ENCODE assay signal across 1 cellular context in genomic region chr1:26686795-26687194, GRCh38.
TF ChIP-seq lines count a peak whose summit lies in the region.

No MANE protein-coding gene starts in this region.

TF ChIP-seq in K562, 482 proteins besides CTCF, POLR2A, EP300 and RAD21 (continued from another document and continues in another):
- peak; percentile 25; the same call in 1 of the 2 replicates for TF ChIP-seq JUND (IDR thresholded peaks at IDR 0.05; ENCODE audit: borderline replicate concordance, low read depth, low read length)
- peak; percentile 19; the same call in 1 of the 3 replicates for TF ChIP-seq JUND (tag; IDR thresholded peaks at IDR 0.05; ENCODE audit: borderline replicate concordance, low read depth, low read length)
- TF ChIP-seq, protein P1, sequence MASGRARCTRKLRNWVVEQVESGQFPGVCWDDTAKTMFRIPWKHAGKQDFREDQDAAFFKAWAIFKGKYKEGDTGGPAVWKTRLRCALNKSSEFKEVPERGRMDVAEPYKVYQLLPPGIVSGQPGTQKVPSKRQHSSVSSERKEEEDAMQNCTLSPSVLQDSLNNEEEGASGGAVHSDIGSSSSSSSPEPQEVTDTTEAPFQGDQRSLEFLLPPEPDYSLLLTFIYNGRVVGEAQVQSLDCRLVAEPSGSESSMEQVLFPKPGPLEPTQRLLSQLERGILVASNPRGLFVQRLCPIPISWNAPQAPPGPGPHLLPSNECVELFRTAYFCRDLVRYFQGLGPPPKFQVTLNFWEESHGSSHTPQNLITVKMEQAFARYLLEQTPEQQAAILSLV (tag; IDR thresholded peaks at IDR 0.05): no peak
- no peak for TF ChIP-seq FIP1L1 (IDR thresholded peaks at IDR 0.05; ENCODE audit: low read depth, low read length, poor library complexity, severe bottlenecking)
- TF ChIP-seq, protein P2, sequence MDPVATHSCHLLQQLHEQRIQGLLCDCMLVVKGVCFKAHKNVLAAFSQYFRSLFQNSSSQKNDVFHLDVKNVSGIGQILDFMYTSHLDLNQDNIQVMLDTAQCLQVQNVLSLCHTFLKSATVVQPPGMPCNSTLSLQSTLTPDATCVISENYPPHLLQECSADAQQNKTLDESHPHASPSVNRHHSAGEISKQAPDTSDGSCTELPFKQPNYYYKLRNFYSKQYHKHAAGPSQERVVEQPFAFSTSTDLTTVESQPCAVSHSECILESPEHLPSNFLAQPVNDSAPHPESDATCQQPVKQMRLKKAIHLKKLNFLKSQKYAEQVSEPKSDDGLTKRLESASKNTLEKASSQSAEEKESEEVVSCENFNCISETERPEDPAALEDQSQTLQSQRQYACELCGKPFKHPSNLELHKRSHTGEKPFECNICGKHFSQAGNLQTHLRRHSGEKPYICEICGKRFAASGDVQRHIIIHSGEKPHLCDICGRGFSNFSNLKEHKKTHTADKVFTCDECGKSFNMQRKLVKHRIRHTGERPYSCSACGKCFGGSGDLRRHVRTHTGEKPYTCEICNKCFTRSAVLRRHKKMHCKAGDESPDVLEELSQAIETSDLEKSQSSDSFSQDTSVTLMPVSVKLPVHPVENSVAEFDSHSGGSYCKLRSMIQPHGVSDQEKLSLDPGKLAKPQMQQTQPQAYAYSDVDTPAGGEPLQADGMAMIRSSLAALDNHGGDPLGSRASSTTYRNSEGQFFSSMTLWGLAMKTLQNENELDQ (CRISPR knock-in tag; IDR thresholded peaks at IDR 0.05; ENCODE audit: borderline replicate concordance): no peak
- TF ChIP-seq U2AF1 (optimal IDR thresholded peaks at IDR 0.05; ENCODE audit: low read depth, low read length): no peak
- TF ChIP-seq ZNF717 (CRISPR knock-in tag; IDR thresholded peaks at IDR 0.05): no peak
- no peak for TF ChIP-seq SIN3B (IDR thresholded peaks at IDR 0.05; ENCODE audit: low read depth)
- peak; percentile 70; the same call in 1 of the 2 replicates for TF ChIP-seq NFATC3 (IDR thresholded peaks at IDR 0.05)
- no peak for TF ChIP-seq FOXK1 (CRISPR knock-in tag; IDR thresholded peaks at IDR 0.05; ENCODE audit: borderline replicate concordance)
- 0 out of 2 replicates have a peak, but pooled peaks have one; percentile 46 for TF ChIP-seq NCOA6 (IDR thresholded peaks at IDR 0.05)
- no peak for TF ChIP-seq CCAR2 (IDR thresholded peaks at IDR 0.05; ENCODE audit: low read depth, low read length)
- TF ChIP-seq SRSF7 (optimal IDR thresholded peaks at IDR 0.05; ENCODE audit: low read depth, low read length): no peak
- TF ChIP-seq, protein P3, sequence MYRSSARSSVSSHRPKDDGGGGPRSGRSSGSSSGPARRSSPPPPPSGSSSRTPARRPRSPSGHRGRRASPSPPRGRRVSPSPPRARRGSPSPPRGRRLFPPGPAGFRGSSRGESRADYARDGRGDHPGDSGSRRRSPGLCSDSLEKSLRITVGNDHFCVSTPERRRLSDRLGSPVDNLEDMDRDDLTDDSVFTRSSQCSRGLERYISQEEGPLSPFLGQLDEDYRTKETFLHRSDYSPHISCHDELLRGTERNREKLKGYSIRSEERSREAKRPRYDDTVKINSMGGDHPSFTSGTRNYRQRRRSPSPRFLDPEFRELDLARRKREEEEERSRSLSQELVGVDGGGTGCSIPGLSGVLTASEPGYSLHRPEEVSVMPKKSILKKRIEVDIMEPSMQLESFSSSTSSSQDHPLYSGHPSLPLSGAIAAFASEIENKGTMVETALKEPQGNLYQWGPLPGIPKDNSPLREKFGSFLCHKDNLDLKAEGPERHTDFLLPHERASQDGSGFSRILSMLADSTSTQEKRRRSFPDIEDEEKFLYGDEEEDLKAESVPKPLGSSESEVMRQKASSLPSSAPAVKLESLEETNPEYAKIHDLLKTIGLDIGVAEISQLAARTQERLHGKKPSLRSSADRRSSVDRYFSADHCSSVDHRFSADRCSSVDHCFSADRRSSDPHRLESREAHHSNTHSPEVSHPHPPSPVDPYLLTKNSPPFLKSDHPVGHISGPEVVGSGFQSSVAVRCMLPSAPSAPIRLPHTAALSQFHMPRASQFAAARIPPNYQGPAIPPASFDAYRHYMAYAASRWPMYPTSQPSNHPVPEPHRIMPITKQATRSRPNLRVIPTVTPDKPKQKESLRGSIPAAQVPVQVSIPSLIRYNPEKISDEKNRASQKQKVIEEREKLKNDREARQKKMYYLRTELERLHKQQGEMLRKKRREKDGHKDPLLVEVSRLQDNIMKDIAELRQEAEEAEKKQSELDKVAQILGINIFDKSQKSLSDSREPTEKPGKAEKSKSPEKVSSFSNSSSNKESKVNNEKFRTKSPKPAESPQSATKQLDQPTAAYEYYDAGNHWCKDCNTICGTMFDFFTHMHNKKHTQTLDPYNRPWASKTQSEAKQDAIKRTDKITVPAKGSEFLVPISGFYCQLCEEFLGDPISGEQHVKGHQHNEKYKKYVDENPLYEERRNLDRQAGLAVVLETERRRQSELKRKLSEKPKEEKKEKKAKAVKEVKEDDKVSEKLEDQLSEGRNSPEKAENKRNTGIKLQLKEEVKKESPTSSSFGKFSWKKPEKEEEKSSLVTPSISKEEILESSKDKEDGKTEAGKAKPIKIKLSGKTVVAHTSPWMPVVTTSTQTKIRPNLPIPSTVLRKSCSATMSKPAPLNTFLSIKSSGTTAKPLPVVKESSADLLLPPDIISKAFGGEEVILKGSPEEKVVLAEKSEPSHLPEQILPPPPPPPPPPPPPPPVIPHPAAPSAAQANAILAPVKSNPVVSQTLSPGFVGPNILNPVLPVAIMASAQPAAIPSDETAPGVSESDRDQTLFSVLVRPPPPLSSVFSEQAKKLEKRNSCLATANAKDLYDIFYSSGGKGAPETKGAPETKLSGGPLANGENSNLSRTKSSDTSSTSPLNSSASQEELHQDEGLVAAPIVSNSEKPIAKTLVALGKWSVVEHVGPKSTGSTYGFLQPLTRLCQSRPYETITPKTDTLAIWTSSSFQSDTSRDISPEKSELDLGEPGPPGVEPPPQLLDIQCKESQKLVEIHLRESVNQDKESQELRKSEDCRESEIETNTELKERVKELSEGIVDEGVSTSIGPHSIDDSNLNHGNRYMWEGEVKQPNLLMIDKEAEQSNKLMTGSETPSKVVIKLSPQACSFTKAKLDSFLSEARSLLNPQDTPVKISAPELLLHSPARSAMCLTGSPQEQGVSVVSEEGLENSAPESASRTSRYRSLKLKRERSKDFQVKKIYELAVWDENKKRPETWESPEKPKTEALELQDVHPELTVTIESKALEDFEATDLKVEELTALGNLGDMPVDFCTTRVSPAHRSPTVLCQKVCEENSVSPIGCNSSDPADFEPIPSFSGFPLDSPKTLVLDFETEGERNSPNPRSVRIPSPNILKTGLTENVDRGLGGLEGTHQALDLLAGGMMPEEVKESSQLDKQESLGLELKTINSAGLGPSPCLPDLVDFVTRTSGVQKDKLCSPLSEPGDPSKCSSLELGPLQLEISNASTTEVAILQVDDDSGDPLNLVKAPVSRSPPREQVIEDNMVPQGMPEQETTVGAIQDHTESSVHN (IDR thresholded peaks at IDR 0.05; ENCODE audit: borderline replicate concordance in 1 of 2, low read depth in 1 of 2): 0 out of 4 replicates have a peak, but pooled peaks of 1 of the 2 experiments have one; percentile 53
- TF ChIP-seq PML (IDR thresholded peaks at IDR 0.05; ENCODE audit: low read length): no peak
- TF ChIP-seq CTBP1 (IDR thresholded peaks at IDR 0.05; ENCODE audit: borderline replicate concordance): no peak
- TF ChIP-seq SMARCA5 (IDR thresholded peaks at IDR 0.05): no peak
- TF ChIP-seq ZKSCAN1 (IDR thresholded peaks at IDR 0.05; ENCODE audit: low read depth, low read length): no peak
- TF ChIP-seq SMAD2 (IDR thresholded peaks at IDR 0.05; ENCODE audit: low read depth, low read length): no peak
- TF ChIP-seq HMGN3 (IDR thresholded peaks at IDR 0.05; ENCODE audit: borderline replicate concordance, extremely low read depth, insufficient read length, low read depth, low read length): no peak
- TF ChIP-seq RBM17 (IDR thresholded peaks at IDR 0.05; ENCODE audit: borderline replicate concordance, low read depth, low read length): no peak
- no peak; the same call in 1 of the 2 replicates for TF ChIP-seq GATAD2A (IDR thresholded peaks at IDR 0.05)
- TF ChIP-seq RBM25 (IDR thresholded peaks at IDR 0.05; ENCODE audit: low read depth, low read length, severe bottlenecking): peak; percentile 37
- 0 out of 2 replicates have a peak, but pooled peaks have one; percentile 10 for TF ChIP-seq SMAD3 (CRISPR knock-in tag; conservative IDR thresholded peaks at IDR 0.05)
- TF ChIP-seq ETV5 (CRISPR knock-in tag; IDR thresholded peaks at IDR 0.05; ENCODE audit: low read depth): no peak
- peak; percentile 95 for TF ChIP-seq NEUROD1 (IDR thresholded peaks at IDR 0.05; ENCODE audit: borderline replicate concordance, low read depth, low read length, partially characterized antibody)
- no peak for TF ChIP-seq CAMTA2 (CRISPR knock-in tag; conservative IDR thresholded peaks at IDR 0.05)
- no peak for TF ChIP-seq ETS2 (tag; IDR thresholded peaks at IDR 0.05; ENCODE audit: borderline replicate concordance, poor library complexity, severe bottlenecking)
- no peak for TF ChIP-seq TAF1 (IDR thresholded peaks at IDR 0.05; ENCODE audit: control insufficient read depth, extremely low read depth, insufficient read depth, low read length, severe bottlenecking)
- no peak for TF ChIP-seq MED1 (CRISPR knock-in tag; IDR thresholded peaks at IDR 0.05; ENCODE audit: borderline replicate concordance)
- TF ChIP-seq GATA2 (CRISPR knock-in tag; IDR thresholded peaks at IDR 0.05): no peak
- TF ChIP-seq ZNF707 (CRISPR knock-in tag; conservative IDR thresholded peaks at IDR 0.05): no peak
- no peak for TF ChIP-seq TAF7 (tag; IDR thresholded peaks at IDR 0.05)
- no peak for TF ChIP-seq PHB2 (IDR thresholded peaks at IDR 0.05; ENCODE audit: low read depth)
- TF ChIP-seq, protein P4, sequence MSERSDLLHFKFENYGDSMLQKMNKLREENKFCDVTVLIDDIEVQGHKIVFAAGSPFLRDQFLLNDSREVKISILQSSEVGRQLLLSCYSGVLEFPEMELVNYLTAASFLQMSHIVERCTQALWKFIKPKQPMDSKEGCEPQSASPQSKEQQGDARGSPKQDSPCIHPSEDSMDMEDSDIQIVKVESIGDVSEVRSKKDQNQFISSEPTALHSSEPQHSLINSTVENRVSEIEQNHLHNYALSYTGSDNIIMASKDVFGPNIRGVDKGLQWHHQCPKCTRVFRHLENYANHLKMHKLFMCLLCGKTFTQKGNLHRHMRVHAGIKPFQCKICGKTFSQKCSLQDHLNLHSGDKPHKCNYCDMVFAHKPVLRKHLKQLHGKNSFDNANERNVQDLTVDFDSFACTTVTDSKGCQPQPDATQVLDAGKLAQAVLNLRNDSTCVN (CRISPR knock-in tag; IDR thresholded peaks at IDR 0.05): no peak
- TF ChIP-seq SMC3 (conservative IDR thresholded peaks at IDR 0.05; ENCODE audit: insufficient read depth, low read depth, low read length): no peak
- no peak for TF ChIP-seq ZBTB17 (CRISPR knock-in tag; IDR thresholded peaks at IDR 0.05)
- peak; percentile 43; the same call in 1 of the 2 replicates for TF ChIP-seq HDAC2 (IDR thresholded peaks at IDR 0.05)
- no peak for TF ChIP-seq MCM3 (IDR thresholded peaks at IDR 0.05)
- no peak for TF ChIP-seq ZNF445 (CRISPR knock-in tag; IDR thresholded peaks at IDR 0.05; ENCODE audit: low read depth)
- TF ChIP-seq NR3C1 (CRISPR knock-in tag; IDR thresholded peaks at IDR 0.05): no peak
- TF ChIP-seq BACH1 (tag; IDR thresholded peaks at IDR 0.05): 0 out of 2 replicates have a peak, but pooled peaks have one; percentile 4
- TF ChIP-seq TFAM (CRISPR knock-in tag; conservative IDR thresholded peaks at IDR 0.05): no peak
- TF ChIP-seq SMARCA4 (IDR thresholded peaks at IDR 0.05): peak; percentile 57
- no peak for TF ChIP-seq PHF21A (IDR thresholded peaks at IDR 0.05; ENCODE audit: borderline replicate concordance, low read depth)
- no peak for TF ChIP-seq RUNX1 (IDR thresholded peaks at IDR 0.05; ENCODE audit: low read depth)
- TF ChIP-seq, protein P5, sequence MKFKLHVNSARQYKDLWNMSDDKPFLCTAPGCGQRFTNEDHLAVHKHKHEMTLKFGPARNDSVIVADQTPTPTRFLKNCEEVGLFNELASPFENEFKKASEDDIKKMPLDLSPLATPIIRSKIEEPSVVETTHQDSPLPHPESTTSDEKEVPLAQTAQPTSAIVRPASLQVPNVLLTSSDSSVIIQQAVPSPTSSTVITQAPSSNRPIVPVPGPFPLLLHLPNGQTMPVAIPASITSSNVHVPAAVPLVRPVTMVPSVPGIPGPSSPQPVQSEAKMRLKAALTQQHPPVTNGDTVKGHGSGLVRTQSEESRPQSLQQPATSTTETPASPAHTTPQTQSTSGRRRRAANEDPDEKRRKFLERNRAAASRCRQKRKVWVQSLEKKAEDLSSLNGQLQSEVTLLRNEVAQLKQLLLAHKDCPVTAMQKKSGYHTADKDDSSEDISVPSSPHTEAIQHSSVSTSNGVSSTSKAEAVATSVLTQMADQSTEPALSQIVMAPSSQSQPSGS (CRISPR knock-in tag; IDR thresholded peaks at IDR 0.05): no peak
- TF ChIP-seq HEY1 (CRISPR knock-in tag; IDR thresholded peaks at IDR 0.05; ENCODE audit: borderline replicate concordance): no peak
- peak; percentile 63; the same call in 1 of the 2 replicates for TF ChIP-seq ARID3A (IDR thresholded peaks at IDR 0.05; ENCODE audit: borderline replicate concordance, low read depth, low read length)
- no peak for TF ChIP-seq CREB1 (IDR thresholded peaks at IDR 0.05)
- TF ChIP-seq CREB1 (CRISPR knock-in tag; IDR thresholded peaks at IDR 0.05): no peak
